In genomic region chrX:48940404-48940955, GRCh38 we compare ENCODE assay signal across 12 cellular contexts. TPM values are rescaled to one million over a fixed set of nuclear protein-coding genes. Genes with fewer than 3 reads are reported as not detected.
DNase-seq lines count a peak whose midpoint lies in the region; ATAC-seq and TF ChIP-seq lines count a peak whose summit lies in the region.
"Had no signal": no experiment of that assay in that cellular context is flagged by ENCODE, and none has a peak within 500 bp of the region (broad histone marks: within the 10 kb centered on the region; RNA-seq: fewer than 3 reads in every experiment).

No MANE protein-coding gene starts in this region.

- no peak for TF ChIP-seq POLR2A in vagina (IDR thresholded peaks at IDR 0.05)

- POLR2A ChIA-PET in CD4-positive, alpha-beta T cell (lab: Charles Lee): interaction anchor here (0.8 to 9.1 kb wide), 16 partner anchors 8 to 369 kb away, joined by 3 to 335 read pairs (median 4); partner anchors contain the start of genes GRIPAP1, HDAC6, OTUD5 and PIM2
- POLR2A ChIA-PET in activated CD4-positive, alpha-beta memory T cell treated with anti-CD3 and anti-CD28 coated beads, Interleukin-2, amount 10 ng/mL, durations not matched to agents 7 days and 5 days (lab: Charles Lee): interaction anchor here (1.1 to 12.8 kb wide), 11 partner anchors 9 to 328 kb away, joined by 3 to 415 read pairs (median 6); partner anchors contain the start of genes GRIPAP1, OTUD5, PIM2 and PQBP1
- POLR2A ChIA-PET in naive thymus-derived CD4-positive, alpha-beta T cell (lab: Charles Lee): interaction anchor here (0.9 to 12.3 kb wide), 8 partner anchors 13 to 366 kb away, joined by 3 to 432 read pairs (median 15); partner anchors contain the start of genes HDAC6, OTUD5, PIM2 and PQBP1

- no peaks in the 10 kb centered on the region for H3K27me3 ChIP-seq in CD4-positive, alpha-beta T cell (ENCODE audit: control insufficient read depth, insufficient read depth, low read length)
- no peaks in the 10 kb centered on the region for H3K27me3 ChIP-seq in naive thymus-derived CD4-positive, alpha-beta T cell (ENCODE audit: control insufficient read depth in 2 of 2, insufficient read depth in 2 of 2, low read length in 2 of 2)
- no peaks in the 10 kb centered on the region for H3K27me3 ChIP-seq in vagina

- no peak for DNase-seq in CD4-positive, alpha-beta T cell
- peak; percentile 40 for DNase-seq in activated CD4-positive, alpha-beta memory T cell treated with anti-CD3 and anti-CD28 coated beads, Interleukin-2, amount 10 ng/mL, durations not matched to agents 7 days and 5 days
- no peak for DNase-seq in naive thymus-derived CD4-positive, alpha-beta T cell
- DNase-seq in SHP77 treated with DMSO at 0.1 percent for 48 hours (lab: John Stamatoyannopoulos, UW) (no peak), vagina (ENCODE audit: extremely low spot score in 2 of 2) (no peak), COR-L47 (lab: John Stamatoyannopoulos, UW) (no peak)
- DNase-seq: kidney glomerular epithelial cell; NCI-H1436 treated with DMSO at 0.1 percent for 48 hours; NCI-H446; stimulated activated CD4-positive, alpha-beta T cell treated with anti-CD3 and anti-CD28 coated beads, Interleukin-2, amount 100 ng/mL, for 48 hours had no signal

- TF ChIP-seq CTCF in CD4-positive, alpha-beta T cell (IDR thresholded peaks at IDR 0.05): no peak
- TF ChIP-seq CTCF in vagina (IDR thresholded peaks at IDR 0.05): no peak

- H3K4me3 Mint-ChIP-seq in CD4-positive, alpha-beta T cell: no peak overlapping the region
- peak overlapping the region in 3 of 4 donors; percentile 64 to 89 (median 81) for H3K4me3 Mint-ChIP-seq in IgD-negative memory B cell
- peak overlapping the region; percentile 70 for H3K4me3 Mint-ChIP-seq in activated CD4-positive, alpha-beta memory T cell treated with anti-CD3 and anti-CD28 coated beads, Interleukin-2, amount 10 ng/mL, durations not matched to agents 7 days and 5 days
- peak overlapping the region in 9 of 10 donors; percentile 12 to 96 (median 87) for H3K4me3 Mint-ChIP-seq in naive thymus-derived CD4-positive, alpha-beta T cell

- H3K9me3 ChIP-seq in CD4-positive, alpha-beta T cell (ENCODE audit: control insufficient read depth, low read length): no peaks in the 10 kb centered on the region
- H3K9me3 ChIP-seq in naive thymus-derived CD4-positive, alpha-beta T cell (ENCODE audit: control insufficient read depth in 2 of 3, low read length in 3 of 3): no peaks in the 10 kb centered on the region
- no peaks in the 10 kb centered on the region for H3K9me3 ChIP-seq in vagina
- H3K9me3 ChIP-seq: breast epithelium had no signal

- no peaks in the 10 kb centered on the region for H3K27me3 Mint-ChIP-seq in CD4-positive, alpha-beta T cell
- peaks cover 9% of the 10 kb centered on the region for H3K27me3 Mint-ChIP-seq in IgD-negative memory B cell
- no peaks in the 10 kb centered on the region for H3K27me3 Mint-ChIP-seq in activated CD4-positive, alpha-beta memory T cell treated with anti-CD3 and anti-CD28 coated beads, Interleukin-2, amount 10 ng/mL, durations not matched to agents 7 days and 5 days
- H3K27me3 Mint-ChIP-seq in naive thymus-derived CD4-positive, alpha-beta T cell: peaks cover 0 to 3% (median 0%) of the 10 kb centered on the region in 5 donors

- H3K27ac ChIP-seq in CD4-positive, alpha-beta T cell (ENCODE audit: low read depth, low read length): peak overlapping the region; percentile 92
- peak overlapping the region; percentile 97 for H3K27ac ChIP-seq in naive thymus-derived CD4-positive, alpha-beta T cell (ENCODE audit: low read depth, low read length)
- no peak overlapping the region for H3K27ac ChIP-seq in vagina
- H3K27ac ChIP-seq: breast epithelium had no signal

- no peaks in the 10 kb centered on the region for H3K9me3 Mint-ChIP-seq in CD4-positive, alpha-beta T cell
- H3K9me3 Mint-ChIP-seq in IgD-negative memory B cell: no peaks in the 10 kb centered on the region
- no peaks in the 10 kb centered on the region for H3K9me3 Mint-ChIP-seq in activated CD4-positive, alpha-beta memory T cell treated with anti-CD3 and anti-CD28 coated beads, Interleukin-2, amount 10 ng/mL, durations not matched to agents 7 days and 5 days
- H3K9me3 Mint-ChIP-seq in naive thymus-derived CD4-positive, alpha-beta T cell: peaks cover 0 to 3% (median 0%) of the 10 kb centered on the region in 11 donors

- no peaks in the 10 kb centered on the region for H3K36me3 ChIP-seq in naive thymus-derived CD4-positive, alpha-beta T cell (ENCODE audit: control insufficient read depth in 2 of 3, insufficient read depth in 3 of 3, low read length in 3 of 3)
- H3K36me3 ChIP-seq in vagina: no peaks in the 10 kb centered on the region
- H3K36me3 ChIP-seq: breast epithelium had no signal

- peaks cover 86% of the 10 kb centered on the region for H3K4me1 Mint-ChIP-seq in CD4-positive, alpha-beta T cell (ENCODE audit: low read depth)
- H3K4me1 Mint-ChIP-seq in IgD-negative memory B cell: peaks cover 47 to 70% (median 66%) of the 10 kb centered on the region in 3 donors
- H3K4me1 Mint-ChIP-seq in activated CD4-positive, alpha-beta memory T cell treated with anti-CD3 and anti-CD28 coated beads, Interleukin-2, amount 10 ng/mL, durations not matched to agents 7 days and 5 days: peaks cover 85% of the 10 kb centered on the region
- peaks cover 34 to 91% (median 80%) of the 10 kb centered on the region in 7 donors for H3K4me1 Mint-ChIP-seq in naive thymus-derived CD4-positive, alpha-beta T cell

- H3K4me1 ChIP-seq in naive thymus-derived CD4-positive, alpha-beta T cell (ENCODE audit: control insufficient read depth in 2 of 2, insufficient read depth in 2 of 2, low read length in 2 of 2): peaks cover 62 to 63% of the 10 kb centered on the region in 2 donors
- peaks cover 25% of the 10 kb centered on the region for H3K4me1 ChIP-seq in vagina
- H3K4me1 ChIP-seq: breast epithelium had no signal

- intact Hi-C loops in CD4-positive, alpha-beta T cell (cut with DNase I, micrococcal nuclease): no loop called here
- intact Hi-C loops in naive thymus-derived CD4-positive, alpha-beta T cell (cut with micrococcal nuclease): no loop called here
- intact Hi-C loops in vagina (cut with DNase I): no loop called here

- H3K27ac Mint-ChIP-seq in CD4-positive, alpha-beta T cell: peak overlapping the region; percentile 98
- H3K27ac Mint-ChIP-seq in IgD-negative memory B cell: peak overlapping the region; percentile 98 to 99 (median 99)
- H3K27ac Mint-ChIP-seq in activated CD4-positive, alpha-beta memory T cell treated with anti-CD3 and anti-CD28 coated beads, Interleukin-2, amount 10 ng/mL, durations not matched to agents 7 days and 5 days: peak overlapping the region; percentile 99
- H3K27ac Mint-ChIP-seq in naive thymus-derived CD4-positive, alpha-beta T cell: peak overlapping the region; percentile 96 to 99 (median 99)

- peak overlapping the region; percentile 55 for H3K4me3 ChIP-seq in naive thymus-derived CD4-positive, alpha-beta T cell (ENCODE audit: low read length)
- no peak overlapping the region for H3K4me3 ChIP-seq in vagina
- H3K4me3 ChIP-seq: breast epithelium had no signal

- peaks cover 61% of the 10 kb centered on the region for H3K36me3 Mint-ChIP-seq in CD4-positive, alpha-beta T cell (ENCODE audit: low read depth)
- H3K36me3 Mint-ChIP-seq in IgD-negative memory B cell: peaks cover 13% of the 10 kb centered on the region
- H3K36me3 Mint-ChIP-seq in activated CD4-positive, alpha-beta memory T cell treated with anti-CD3 and anti-CD28 coated beads, Interleukin-2, amount 10 ng/mL, durations not matched to agents 7 days and 5 days (ENCODE audit: low read depth): peaks cover 42% of the 10 kb centered on the region
- peaks cover 0 to 35% (median 6%) of the 10 kb centered on the region in 5 donors for H3K36me3 Mint-ChIP-seq in naive thymus-derived CD4-positive, alpha-beta T cell

- CTCF ChIA-PET in CD4-positive, alpha-beta T cell (lab: Charles Lee): interaction anchor here (1.2 to 2.2 kb wide), 2 partner anchors 32 to 49 kb away, joined by 3 to 8 read pairs; partner anchors contain the start of gene KCND1
- CTCF ChIA-PET in activated CD4-positive, alpha-beta memory T cell treated with anti-CD3 and anti-CD28 coated beads, Interleukin-2, amount 10 ng/mL, durations not matched to agents 7 days and 5 days (lab: Charles Lee): interaction anchor here (0.8 to 2.4 kb wide), 6 partner anchors 13 to 29 kb away, joined by 3 to 10 read pairs (median 4); partner anchors contain the start of gene SLC35A2
- CTCF ChIA-PET in naive thymus-derived CD4-positive, alpha-beta T cell (lab: Charles Lee): interaction anchor here (0.8 to 1.9 kb wide), 6 partner anchors 10 to 292 kb away, joined by 3 to 7 read pairs (median 3); no protein-coding TSS in a partner anchor

- no peak for ATAC-seq in CD4-positive, alpha-beta T cell (ENCODE audit: poor library complexity)
- no peak for ATAC-seq in naive thymus-derived CD4-positive, alpha-beta T cell

RNA-seq across cellular contexts. Expression of gene OTUD5, which starts 16.9 kb away (rescaled TPM):
- 10 to 100 TPM; 81.3 to 92.1 TPM for total RNA-seq in CD4-positive, alpha-beta T cell
- polyA plus RNA-seq in IgD-negative memory B cell: 30.2 TPM
- 10 to 100 TPM; 63.2 to 63.7 TPM for total RNA-seq in activated CD4-positive, alpha-beta memory T cell treated with anti-CD3 and anti-CD28 coated beads, Interleukin-2, amount 10 ng/mL, durations not matched to agents 7 days and 5 days
- total RNA-seq in naive thymus-derived CD4-positive, alpha-beta T cell: 10 to 100 TPM; 62.5 to 95.5 (median 90.4) TPM
- polyA plus RNA-seq in naive thymus-derived CD4-positive, alpha-beta T cell: 10 to 100 TPM; 17.2 to 33.8 TPM
- 44.7 TPM for total RNA-seq in vagina

RNA-seq across cellular contexts. Expression of gene PIM2, which starts 21.7 kb away (rescaled TPM):
- 100 to 1,000 TPM; 212 to 225 TPM for total RNA-seq in CD4-positive, alpha-beta T cell
- polyA plus RNA-seq in IgD-negative memory B cell: 216 TPM
- 100 to 1,000 TPM; 354 to 359 TPM for total RNA-seq in activated CD4-positive, alpha-beta memory T cell treated with anti-CD3 and anti-CD28 coated beads, Interleukin-2, amount 10 ng/mL, durations not matched to agents 7 days and 5 days
- 100 to 1,000 TPM; 144 to 321 (median 276) TPM for total RNA-seq in naive thymus-derived CD4-positive, alpha-beta T cell
- polyA plus RNA-seq in naive thymus-derived CD4-positive, alpha-beta T cell: 100 to 1,000 TPM; 401 to 463 TPM
- total RNA-seq in vagina: 11.5 TPM

RNA-seq across cellular contexts. Expression of gene SLC35A2, which starts 29.0 kb away (rescaled TPM):
- 10 to 100 TPM; 19.1 to 21.8 TPM for total RNA-seq in CD4-positive, alpha-beta T cell
- 9.6 TPM for polyA plus RNA-seq in IgD-negative memory B cell
- 10 to 100 TPM; 17.9 to 18.3 TPM for total RNA-seq in activated CD4-positive, alpha-beta memory T cell treated with anti-CD3 and anti-CD28 coated beads, Interleukin-2, amount 10 ng/mL, durations not matched to agents 7 days and 5 days
- 10 to 100 TPM; 13.9 to 36.7 (median 18.5) TPM for total RNA-seq in naive thymus-derived CD4-positive, alpha-beta T cell
- 1 to 10 TPM; 6.7 to 8.1 TPM for polyA plus RNA-seq in naive thymus-derived CD4-positive, alpha-beta T cell
- 7.1 TPM for total RNA-seq in vagina

RNA-seq across cellular contexts. Expression of gene KCND1, which starts 31.2 kb away (rescaled TPM):
- 1 to 10 TPM; 1.5 to 2.7 TPM for total RNA-seq in CD4-positive, alpha-beta T cell
- polyA plus RNA-seq in IgD-negative memory B cell: 0.13 TPM
- total RNA-seq in activated CD4-positive, alpha-beta memory T cell treated with anti-CD3 and anti-CD28 coated beads, Interleukin-2, amount 10 ng/mL, durations not matched to agents 7 days and 5 days: 1 to 10 TPM; 4.9 TPM
- 1 to 10 TPM; 1.4 to 5.8 (median 2.3) TPM for total RNA-seq in naive thymus-derived CD4-positive, alpha-beta T cell
- under 1 TPM in 1 of 2 donors, not detected in 1; 0.07 TPM for polyA plus RNA-seq in naive thymus-derived CD4-positive, alpha-beta T cell
- total RNA-seq in vagina: 2.0 TPM

RNA-seq across cellular contexts. Expression of gene PQBP1, which starts 42.8 kb away (rescaled TPM):
- 10 to 100 TPM; 73.0 to 76.6 TPM for total RNA-seq in CD4-positive, alpha-beta T cell
- polyA plus RNA-seq in IgD-negative memory B cell: 99.8 TPM
- 10 to 100 TPM; 78.5 to 79.6 TPM for total RNA-seq in activated CD4-positive, alpha-beta memory T cell treated with anti-CD3 and anti-CD28 coated beads, Interleukin-2, amount 10 ng/mL, durations not matched to agents 7 days and 5 days
- total RNA-seq in naive thymus-derived CD4-positive, alpha-beta T cell: 10 to 100 TPM; 64.1 to 89.5 (median 74.6) TPM
- 100 to 1,000 TPM; 110 to 125 TPM for polyA plus RNA-seq in naive thymus-derived CD4-positive, alpha-beta T cell
- total RNA-seq in vagina: 67.5 TPM

Comparison
In these comparisons a context has a peak if more than half of its experiments do, and no peak if none do; other contexts are left out.
1. RNA of gene PIM2, which starts 21.7 kb away (total RNA-seq): 354 to 359 TPM in activated CD4-positive, alpha-beta memory T cell treated with anti-CD3 and anti-CD28 coated beads, Interleukin-2, amount 10 ng/mL, durations not matched to agents 7 days and 5 days, 144 to 321 TPM in naive thymus-derived CD4-positive, alpha-beta T cell and 212 to 225 TPM in CD4-positive, alpha-beta T cell; 11.5 TPM in vagina (single experiment); every median in the first group is over 10 times any median in the second.
2. Peak in every context shown above with its lines, with median percentiles within 50 percentile points of each other: H3K27ac Mint-ChIP-seq.